In genomic region chr9:19464061-19464763, GRCh38 we compare ENCODE assay signal across 8 cellular contexts. TPM values are rescaled to one million over a fixed set of nuclear protein-coding genes. Genes with fewer than 3 reads are reported as not detected.
DNase-seq lines count a peak whose midpoint lies in the region; ATAC-seq and TF ChIP-seq lines count a peak whose summit lies in the region.

No MANE protein-coding gene starts in this region.

- peak overlapping the region; percentile 48 for H3K4me3 ChIP-seq in GM12875 (ENCODE audit: low read depth, low read length)

- TF ChIP-seq CTCF in GM12875 (IDR thresholded peaks at IDR 0.05; ENCODE audit: borderline replicate concordance, insufficient read depth, low read depth, low read length) (no peak), chondrocyte (IDR thresholded peaks at IDR 0.05) (no peak), osteocyte (IDR thresholded peaks at IDR 0.05) (no peak)

- H3K27ac Mint-ChIP-seq in chondrocyte (ENCODE audit: unreplicated experiment) (no peak overlapping the region), osteocyte (ENCODE audit: unreplicated experiment) (no peak overlapping the region)

- H3K4me3 Mint-ChIP-seq in chondrocyte (ENCODE audit: unreplicated experiment) (peak overlapping the region; percentile 78), osteocyte (ENCODE audit: unreplicated experiment) (peak overlapping the region; percentile 66)

- H3K4me1 Mint-ChIP-seq in chondrocyte (ENCODE audit: low read depth) (peaks cover 12% of the 10 kb centered on the region), osteocyte (ENCODE audit: unreplicated experiment) (peaks cover 2% of the 10 kb centered on the region)

- DNase-seq in chondrocyte (ENCODE audit: low spot score) (no peak), osteocyte (ENCODE audit: extremely low spot score, unreplicated experiment) (no peak), amniotic stem cell (lab: John Stamatoyannopoulos, UW) (no peak), AML-193 (lab: John Stamatoyannopoulos, UW) (no peak)
- DNase-seq in stimulated activated CD8-positive, alpha-beta memory T cell treated with anti-CD3 and anti-CD28 coated beads, Interleukin-4, amount 100 ng/mL, for 48 hours = no peak

- H3K27me3 Mint-ChIP-seq in chondrocyte (ENCODE audit: low read depth) = peaks cover 6% of the 10 kb centered on the region
- H3K27me3 Mint-ChIP-seq in osteocyte (ENCODE audit: unreplicated experiment) = peaks cover 5% of the 10 kb centered on the region

- ATAC-seq in HG03175 (IDR thresholded peaks at IDR 0.05; ENCODE audit: unreplicated experiment) = peak; percentile 4
- ATAC-seq in HG03097 (IDR thresholded peaks at IDR 0.05; ENCODE audit: low FRiP score, unreplicated experiment) = no peak

- no peaks in the 10 kb centered on the region for H3K9me3 Mint-ChIP-seq in chondrocyte (ENCODE audit: low read depth)
- H3K9me3 Mint-ChIP-seq in osteocyte (ENCODE audit: unreplicated experiment) = no peaks in the 10 kb centered on the region

- H3K36me3 Mint-ChIP-seq in chondrocyte (ENCODE audit: low read depth) (no peaks in the 10 kb centered on the region), osteocyte (ENCODE audit: unreplicated experiment) (no peaks in the 10 kb centered on the region)

RNA-seq across cellular contexts. Expression of gene ACER2, which starts 55.4 kb away (rescaled TPM):
- total RNA-seq in chondrocyte (0.48 to 0.79 TPM (median 0.65 TPM) in 3 replicates), osteocyte (0.52 and 0.70 TPM in 2 replicates)
